In the genomic region with DNA sequence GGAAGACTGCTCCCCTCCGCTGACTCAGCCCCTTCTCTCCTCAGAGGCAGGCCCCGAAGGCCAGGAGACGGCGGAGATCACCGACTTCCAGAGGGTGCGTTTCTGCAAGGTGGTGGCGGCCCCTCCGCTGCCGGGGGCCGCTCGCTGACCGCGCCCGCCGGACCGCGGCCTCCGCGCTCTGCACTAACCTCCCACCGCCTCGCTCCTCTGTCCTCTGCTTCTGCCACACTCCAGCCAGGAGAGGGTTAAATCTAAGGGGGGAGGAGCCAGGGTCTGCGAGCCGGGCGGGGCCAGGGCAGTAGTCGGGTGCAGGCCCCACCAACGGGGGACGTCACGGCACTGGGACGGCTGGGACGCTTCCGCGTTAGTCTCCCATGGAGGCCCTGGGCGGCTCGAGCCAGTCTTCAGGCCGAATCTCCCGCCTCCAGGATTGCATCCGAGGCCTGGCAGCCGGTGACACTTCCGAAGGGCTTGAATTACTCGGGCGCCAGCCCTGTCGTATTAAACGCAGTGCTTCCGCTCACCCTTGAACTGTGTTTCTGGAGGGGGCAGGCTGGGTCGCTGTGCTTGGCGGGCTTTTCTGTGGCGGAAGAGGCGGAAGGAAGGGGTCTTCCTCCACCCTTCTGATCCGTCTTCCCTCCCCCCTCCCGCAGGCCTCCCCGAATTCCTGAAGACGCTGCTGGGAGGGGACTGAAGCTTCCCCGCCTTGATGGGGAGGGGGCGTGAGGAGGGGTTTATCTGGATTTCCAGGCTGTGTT, we compare ENCODE assay signal across 8 cellular contexts.
DNase-seq lines count a peak whose midpoint lies in the region; ATAC-seq lines count a peak whose summit lies in the region.

No MANE protein-coding gene starts in this region.

- in situ Hi-C loops in ACHN (cut with HindIII; ENCODE audit: low pct_ligation_motif_present, low pct_unique_long_range_greater_than_20kb, low sequenced_read_pairs), result no loop called here

- DNase-seq in ACHN, result peak; percentile 87
- DNase-seq in NCI-H345 (lab: John Stamatoyannopoulos, UW), result peak; percentile 83
- peak; percentile 81 for DNase-seq in activated CD4-positive, CD25-positive, alpha-beta regulatory T cell treated with anti-CD3 and anti-CD28 coated beads, Interleukin-2, amount 50 U/mL, for 72 hours
- DNase-seq in cerebellar cortex (ENCODE audit: low spot score), result peak; percentile 95
- DNase-seq in kidney glomerular epithelial cell (lab: John Stamatoyannopoulos, UW), result peak; percentile 77
- DNase-seq in stimulated activated CD4-positive, alpha-beta T cell treated with anti-CD3 and anti-CD28 coated beads, Interleukin-15, amount 100 ng/mL, for 24 hours, result peak; percentile 93

- ATAC-seq in GM18868 (IDR thresholded peaks at IDR 0.05; ENCODE audit: unreplicated experiment) (peak; percentile 64), HG03103 (IDR thresholded peaks at IDR 0.05; ENCODE audit: low read depth, unreplicated experiment) (peak; percentile 54)

Comparison
In these comparisons a context has a peak if more than half of its experiments do, and no peak if none do; other contexts are left out.
1. Peak in every context shown above with its lines: DNase-seq and ATAC-seq.